ENCODE assay signal across 19 cellular contexts in the genomic region with DNA sequence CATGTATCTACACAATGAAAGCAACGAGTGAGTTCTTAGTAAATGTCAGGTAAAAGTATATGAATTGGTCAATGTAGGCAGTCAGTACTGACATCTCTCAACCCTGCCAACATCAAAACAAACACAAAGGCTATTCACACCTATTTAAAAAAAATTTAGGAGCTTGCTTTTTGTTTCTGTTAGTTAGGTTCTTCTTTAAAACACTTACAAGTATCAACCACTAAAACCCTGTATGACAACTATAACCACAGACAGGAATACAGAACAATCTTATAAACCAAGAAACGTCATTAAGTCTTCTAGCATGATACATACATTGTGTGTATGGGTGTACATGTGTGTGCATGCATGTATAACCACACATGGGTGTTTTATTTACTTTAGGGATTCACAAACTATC.
"Had no signal": no experiment of that assay in that cellular context is flagged by ENCODE, and none has a peak within 500 bp of the region (broad histone marks: within the 10 kb centered on the region; RNA-seq: fewer than 3 reads in every experiment).

No MANE protein-coding gene starts in this region.

- ATAC-seq: left colon, left ventricle myocardium superior, psoas muscle had no signal

- H3K27ac ChIP-seq: esophagus squamous epithelium, neutrophil, sigmoid colon, skin epidermis, tibial artery, upper lobe of left lung, uterus had no signal

- H3K27me3 ChIP-seq: esophagus squamous epithelium, neutrophil, sigmoid colon, tibial artery, upper lobe of left lung, uterus had no signal

- H3K9me3 ChIP-seq: esophagus squamous epithelium, neutrophil, psoas muscle, sigmoid colon, tibial artery, upper lobe of left lung, uterus had no signal

- H3K36me3 ChIP-seq: neutrophil, tibial artery, upper lobe of left lung, uterus had no signal

- DNase-seq: cortex of kidney; esophagus squamous epithelium; foreskin fibroblast; kidney; left colon; left ventricle myocardium superior; mesenchymal stem cell; midbrain; psoas muscle; sigmoid colon; stimulated activated CD4-positive, alpha-beta T cell treated with anti-CD3 and anti-CD28 coated beads, Interleukin-2, amount 100 ng/mL, for 24 hours; stimulated activated CD4-positive, alpha-beta T cell treated with anti-CD3 and anti-CD28 coated beads, Interleukin-4, amount 100 ng/mL, for 4 hours; stimulated activated naive CD4-positive, alpha-beta T cell; tibial artery; upper lobe of left lung; uterus had no signal

- H3K4me3 ChIP-seq: esophagus squamous epithelium, lung, sigmoid colon, skin epidermis, tibial artery, upper lobe of left lung, uterus had no signal

- H3K4me1 ChIP-seq: uterus had no signal
